ENCODE assay signal across 8 cellular contexts in the genomic region with DNA sequence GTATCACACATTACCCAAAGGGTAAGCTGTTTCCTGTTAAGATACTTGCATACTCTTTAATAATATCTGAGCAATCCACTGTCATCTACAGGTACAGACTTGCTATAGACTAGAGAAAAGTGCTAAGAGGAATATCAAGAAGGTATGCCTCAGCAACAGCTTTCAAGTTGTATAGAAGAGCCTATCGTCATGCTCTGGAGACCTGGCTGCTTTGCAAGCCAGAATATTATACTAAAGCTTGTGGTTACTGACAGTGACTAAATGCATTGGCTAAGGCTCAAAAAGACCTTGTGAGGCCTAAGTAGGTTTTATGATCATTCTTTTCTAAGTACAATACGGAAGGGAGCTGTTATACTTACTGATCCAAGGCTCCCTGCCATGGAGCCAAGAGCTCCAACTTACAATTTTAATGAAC. TPM values are rescaled to one million over a fixed set of nuclear protein-coding genes. Genes with fewer than 3 reads are reported as not detected.
A peak's percentile ranks its signal among the peaks of the same experiment; 100 is the strongest.
DNase-seq lines count a peak whose midpoint lies in the region; ATAC-seq and TF ChIP-seq lines count a peak whose summit lies in the region.

No MANE protein-coding gene starts in this region.

- H3K4me1 ChIP-seq in gastrocnemius medialis (peaks cover 39 to 47% of the 10 kb centered on the region in 2 donors), tibial nerve (peaks cover 0 to 40% (median 0%) of the 10 kb centered on the region in 4 donors)

- intact Hi-C loops in gastrocnemius medialis (cut with DNase I; ENCODE audit: low total_unique reads): loop anchor here (2.0 kb wide), 1 partner anchor 93 kb away; no protein-coding TSS in a partner anchor
- intact Hi-C loops in lower leg skin (cut with DNase I; ENCODE audit: low total_unique reads): no loop called here

- H3K9me3 ChIP-seq in KOPT-K1 (ENCODE audit: insufficient read depth, low read length, poor library complexity, severe bottlenecking) (no peaks in the 10 kb centered on the region), gastrocnemius medialis (no peaks in the 10 kb centered on the region), tibial nerve (no peaks in the 10 kb centered on the region)

- H3K4me3 ChIP-seq in astrocyte of the cerebellum (ENCODE audit: low read depth, low read length) (no peak overlapping the region), gastrocnemius medialis (no peak overlapping the region), tibial nerve (no peak overlapping the region), lower leg skin (ENCODE audit: low read depth, poor library complexity, severe bottlenecking) (no peak overlapping the region)

- peak overlapping the region; percentile 75 for H3K27ac ChIP-seq in KOPT-K1 (ENCODE audit: low read depth, low read length, poor library complexity, severe bottlenecking)
- H3K27ac ChIP-seq in gastrocnemius medialis: peak overlapping the region; percentile 47 to 97 (median 95)
- no peak overlapping the region for H3K27ac ChIP-seq in tibial nerve

- 40 to 60% methylated on average over 2 of the region's 2 CpGs for WGBS in tibial nerve, 2 donors
- WGBS in lower leg skin, 2 donors: 5 to 9% methylated on average over 2 of the region's 2 CpGs

- H3K36me3 ChIP-seq in KOPT-K1 (ENCODE audit: insufficient read depth, low read length): peaks cover 26% of the 10 kb centered on the region
- peaks cover 0 to 6% of the 10 kb centered on the region in 2 donors for H3K36me3 ChIP-seq in gastrocnemius medialis
- no peaks in the 10 kb centered on the region for H3K36me3 ChIP-seq in tibial nerve

- in situ Hi-C loops in GM13977 (cut with MboI; ENCODE audit: low pct_unique_long_range_greater_than_20kb, low sequenced_read_pairs, unreplicated experiment): no loop called here
- in situ Hi-C loops in astrocyte of the cerebellum (cut with HindIII; ENCODE audit: low sequenced_read_pairs): no loop called here
- in situ Hi-C loops in gastrocnemius medialis (cut with MboI; ENCODE audit: low sequenced_read_pairs in 4 of 4): loop anchor here in 3 of 4 donors (10.0 to 25.0 kb wide), 3 partner anchors 93 to 220 kb away; a partner anchor contains a TSS

- TF ChIP-seq POLR2A in gastrocnemius medialis (IDR thresholded peaks at IDR 0.05) (no peak), tibial nerve (IDR thresholded peaks at IDR 0.05) (no peak), lower leg skin (IDR thresholded peaks at IDR 0.05) (no peak)

- TF ChIP-seq EP300 in tibial nerve (IDR thresholded peaks at IDR 0.05): no peak

- H3K27me3 ChIP-seq in gastrocnemius medialis: no peaks in the 10 kb centered on the region
- no peaks in the 10 kb centered on the region for H3K27me3 ChIP-seq in tibial nerve

- TF ChIP-seq CTCF in GM13977 (IDR thresholded peaks at IDR 0.05; ENCODE audit: extremely low read depth, insufficient read depth, missing control alignments) (no peak), astrocyte of the cerebellum (IDR thresholded peaks at IDR 0.05; ENCODE audit: low read depth, low read length, missing control alignments) (no peak), gastrocnemius medialis (IDR thresholded peaks at IDR 0.05 in 4 of 5, conservative IDR thresholded peaks at IDR 0.05 in 1 of 5) (no peak), tibial nerve (IDR thresholded peaks at IDR 0.05) (no peak), lower leg skin (IDR thresholded peaks at IDR 0.05) (no peak)

- DNase-seq in GM13977 (ENCODE audit: low spot score) (peak; percentile 34), astrocyte of the cerebellum (ENCODE audit: low read depth) (peak; percentile 85), gastrocnemius medialis (no peak), NCI-H1930 (lab: John Stamatoyannopoulos, UW) (no peak), tibial nerve (ENCODE audit: low spot score in 2 of 2) (no peak), lower leg skin (ENCODE audit: low spot score in 2 of 2) (no peak)

- peak; percentile 92 for ATAC-seq in GM21737 (IDR thresholded peaks at IDR 0.05; ENCODE audit: unreplicated experiment)
- peak; percentile 82 for ATAC-seq in gastrocnemius medialis

RNA-seq across cellular contexts. Expression of a gene that starts 11.3 kb away (rescaled TPM):
- 100 to 1,000 TPM in 3 of 4 donors, 10 to 100 TPM in 1; 70.0 to 112 (median 110) TPM for total RNA-seq in gastrocnemius medialis
- 100 to 1,000 TPM in 3 of 4 donors, 10 to 100 TPM in 1; 84.9 to 110 (median 106) TPM for total RNA-seq in tibial nerve
- 100 to 1,000 TPM in 3 of 4 donors, 10 to 100 TPM in 1; 90.1 to 154 (median 120) TPM for total RNA-seq in lower leg skin

Comparison
In these comparisons a context has a peak if more than half of its experiments do, and no peak if none do; other contexts are left out.
1. DNase-seq: peak in GM13977 (single experiment) and astrocyte of the cerebellum (single experiment); none in gastrocnemius medialis (0 of 2), NCI-H1930 (0 of 2), tibial nerve (0 of 2) and lower leg skin (0 of 2).
2. H3K27ac ChIP-seq: peak in KOPT-K1 (single experiment) and gastrocnemius medialis (4 of 4); none in tibial nerve (0 of 4).
3. in situ Hi-C loops: an anchor here in gastrocnemius medialis (10.0 to 25.0 kb wide); none called in GM13977 and astrocyte of the cerebellum.